9 cellular contexts compared by ENCODE assay signal in the genomic region with DNA sequence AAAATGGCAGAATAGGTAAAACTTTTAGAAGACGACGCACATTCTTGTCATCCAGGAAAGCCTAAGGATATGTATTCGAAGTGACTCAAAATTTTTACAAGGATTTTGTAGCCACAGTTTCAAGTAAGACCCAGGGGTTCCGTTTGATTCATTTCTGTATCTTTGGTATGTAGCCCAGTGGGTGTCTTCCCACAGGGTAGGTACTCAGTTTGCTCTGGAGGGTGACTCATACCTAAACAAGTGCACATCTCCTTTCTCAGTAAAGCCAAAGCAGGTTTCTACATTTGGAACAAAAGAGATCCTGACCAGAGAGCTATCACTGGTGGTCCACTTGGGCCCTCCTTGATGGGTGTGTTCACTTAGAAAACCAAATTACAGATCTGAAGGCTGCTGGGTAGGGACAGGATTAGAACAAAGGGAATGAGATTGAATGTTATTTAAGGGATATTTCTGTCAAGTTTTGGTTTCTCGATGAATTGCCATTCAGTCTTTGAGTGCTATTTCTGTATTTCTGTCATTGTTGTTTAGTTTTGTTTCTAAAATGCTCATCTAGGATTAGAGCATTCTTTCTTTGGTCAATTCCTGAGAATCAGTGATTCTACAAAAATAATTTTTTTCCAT. TPM values are rescaled to one million over a fixed set of nuclear protein-coding genes. Genes with fewer than 3 reads are reported as not detected.
DNase-seq lines count a peak whose midpoint lies in the region; ATAC-seq and TF ChIP-seq lines count a peak whose summit lies in the region.
"Had no signal": no experiment of that assay in that cellular context is flagged by ENCODE, and none has a peak within 500 bp of the region (broad histone marks: within the 10 kb centered on the region; RNA-seq: fewer than 3 reads in every experiment).

No MANE protein-coding gene starts in this region.

- H3K27me3 ChIP-seq in Caco-2 (replicated peaks; ENCODE audit: control insufficient read depth, insufficient read depth, low read length): no peaks in the 10 kb centered on the region

- no peak overlapping the region for H3K27ac Mint-ChIP-seq in stimulated activated naive CD8-positive, alpha-beta T cell treated with anti-CD3 and anti-CD28 coated beads, Interleukin-15, amount 100 ng/mL, for 72 hours
- H3K27ac Mint-ChIP-seq in Caco-2 (ENCODE audit: unreplicated experiment): no peak overlapping the region
- H3K27ac Mint-ChIP-seq: dendritic cell treated with granulocyte-macrophage colony-stimulating factor and Interleukin-4, amounts not matched to agents 40 ng/mL and 50 ng/mL, for 4 days had no signal

- H3K4me1 ChIP-seq in Caco-2: no peaks in the 10 kb centered on the region

- no peaks in the 10 kb centered on the region for H3K9me3 ChIP-seq in Caco-2

- no peak overlapping the region for H3K4me3 Mint-ChIP-seq in stimulated activated naive CD8-positive, alpha-beta T cell treated with anti-CD3 and anti-CD28 coated beads, Interleukin-15, amount 100 ng/mL, for 72 hours
- H3K4me3 Mint-ChIP-seq in Caco-2 (ENCODE audit: unreplicated experiment): no peak overlapping the region
- H3K4me3 Mint-ChIP-seq: dendritic cell treated with granulocyte-macrophage colony-stimulating factor and Interleukin-4, amounts not matched to agents 40 ng/mL and 50 ng/mL, for 4 days had no signal

- BruUV-seq in Caco-2 (replicated peaks; lab: Mats Ljungman, UMichigan): no TSS peak

- no peaks in the 10 kb centered on the region for H3K36me3 ChIP-seq in Caco-2 (ENCODE audit: control insufficient read depth, insufficient read depth, low read length)

- POLR2A ChIA-PET in Caco-2 (lab: Charles Lee): no interaction called here

- peak; percentile 16 for DNase-seq in DMS79 treated with DMSO at 0.1 percent for 48 hours (lab: John Stamatoyannopoulos, UW)
- DNase-seq in HT1080 (ENCODE audit: low read depth): peak; percentile 92
- DNase-seq in epithelial cell of prostate (ENCODE audit: low read depth, low spot score): peak; percentile 57
- DNase-seq in stimulated activated naive CD8-positive, alpha-beta T cell treated with anti-CD3 and anti-CD28 coated beads, Interleukin-15, amount 100 ng/mL, for 72 hours: peak in 1 of 2 donors; percentile 0
- no peak for DNase-seq in Caco-2
- no peak for DNase-seq in HPDE6-E6E7 (ENCODE audit: extremely low spot score)
- DNase-seq in HuH-7 (ENCODE audit: low spot score): no peak

- intact Hi-C loops in Caco-2 (cut with micrococcal nuclease; ENCODE audit: unreplicated experiment): no loop called here

- H3K9me3 Mint-ChIP-seq in stimulated activated naive CD8-positive, alpha-beta T cell treated with anti-CD3 and anti-CD28 coated beads, Interleukin-15, amount 100 ng/mL, for 72 hours: no peaks in the 10 kb centered on the region
- no peaks in the 10 kb centered on the region for H3K9me3 Mint-ChIP-seq in Caco-2 (ENCODE audit: unreplicated experiment)
- H3K9me3 Mint-ChIP-seq: dendritic cell treated with granulocyte-macrophage colony-stimulating factor and Interleukin-4, amounts not matched to agents 40 ng/mL and 50 ng/mL, for 4 days had no signal

- H3K36me3 Mint-ChIP-seq in Caco-2 (ENCODE audit: insufficient read depth, unreplicated experiment): peaks cover 16% of the 10 kb centered on the region

- H3K27me3 Mint-ChIP-seq in stimulated activated naive CD8-positive, alpha-beta T cell treated with anti-CD3 and anti-CD28 coated beads, Interleukin-15, amount 100 ng/mL, for 72 hours: no peaks in the 10 kb centered on the region
- H3K27me3 Mint-ChIP-seq in Caco-2 (ENCODE audit: insufficient read depth, unreplicated experiment): no peaks in the 10 kb centered on the region
- H3K27me3 Mint-ChIP-seq: dendritic cell treated with granulocyte-macrophage colony-stimulating factor and Interleukin-4, amounts not matched to agents 40 ng/mL and 50 ng/mL, for 4 days had no signal

- H3K4me1 Mint-ChIP-seq in stimulated activated naive CD8-positive, alpha-beta T cell treated with anti-CD3 and anti-CD28 coated beads, Interleukin-15, amount 100 ng/mL, for 72 hours: no peaks in the 10 kb centered on the region
- no peaks in the 10 kb centered on the region for H3K4me1 Mint-ChIP-seq in Caco-2 (ENCODE audit: low read depth, unreplicated experiment)

- no peak overlapping the region for H3K4me3 ChIP-seq in Caco-2 (ENCODE audit: low read depth, low read length)

- TF ChIP-seq CTCF in Caco-2 (IDR thresholded peaks at IDR 0.05; ENCODE audit: insufficient read depth in 1 of 2, low read depth in 1 of 2, low read length in 1 of 2, severe bottlenecking in 1 of 2, unreplicated experiment in 1 of 2): no peak

- peak; percentile 97 for ATAC-seq in GM21447 (IDR thresholded peaks at IDR 0.05; ENCODE audit: unreplicated experiment)
- ATAC-seq in stimulated activated naive CD8-positive, alpha-beta T cell treated with anti-CD3 and anti-CD28 coated beads, Interleukin-15, amount 100 ng/mL, for 72 hours: peak; percentile 83

- CTCF ChIA-PET in Caco-2 (lab: Charles Lee): no interaction called here

- peak overlapping the region; percentile 72 for H3K27ac ChIP-seq in epithelial cell of prostate

RNA-seq across cellular contexts. Expression of a gene that starts 56.1 kb away (rescaled TPM):
- total RNA-seq in HT1080 (2014; rRNA removed; shearing (Covaris generic)): 110 and 121 TPM in 2 replicates
- polyA plus RNA-seq in HT1080 (2015; cell fraction: cytosol; rRNA removed): 161 and 188 TPM in 2 replicates
- polyA plus RNA-seq in HT1080 (2015; cell fraction: nucleus; rRNA removed): 265 and 308 TPM in 2 replicates
- total RNA-seq in Caco-2 (2022): 211 and 213 TPM in 2 replicates

Comparison
In these comparisons a context has a peak if more than half of its experiments do, and no peak if none do; other contexts are left out.
1. DNase-seq: peak in DMS79 treated with DMSO at 0.1 percent for 48 hours (single experiment), HT1080 (single experiment) and epithelial cell of prostate (single experiment); none in Caco-2 (0 of 2), HPDE6-E6E7 (single experiment) and HuH-7 (single experiment).